Comparison of ENCODE assay signal across 1 cellular context in the genomic region with DNA sequence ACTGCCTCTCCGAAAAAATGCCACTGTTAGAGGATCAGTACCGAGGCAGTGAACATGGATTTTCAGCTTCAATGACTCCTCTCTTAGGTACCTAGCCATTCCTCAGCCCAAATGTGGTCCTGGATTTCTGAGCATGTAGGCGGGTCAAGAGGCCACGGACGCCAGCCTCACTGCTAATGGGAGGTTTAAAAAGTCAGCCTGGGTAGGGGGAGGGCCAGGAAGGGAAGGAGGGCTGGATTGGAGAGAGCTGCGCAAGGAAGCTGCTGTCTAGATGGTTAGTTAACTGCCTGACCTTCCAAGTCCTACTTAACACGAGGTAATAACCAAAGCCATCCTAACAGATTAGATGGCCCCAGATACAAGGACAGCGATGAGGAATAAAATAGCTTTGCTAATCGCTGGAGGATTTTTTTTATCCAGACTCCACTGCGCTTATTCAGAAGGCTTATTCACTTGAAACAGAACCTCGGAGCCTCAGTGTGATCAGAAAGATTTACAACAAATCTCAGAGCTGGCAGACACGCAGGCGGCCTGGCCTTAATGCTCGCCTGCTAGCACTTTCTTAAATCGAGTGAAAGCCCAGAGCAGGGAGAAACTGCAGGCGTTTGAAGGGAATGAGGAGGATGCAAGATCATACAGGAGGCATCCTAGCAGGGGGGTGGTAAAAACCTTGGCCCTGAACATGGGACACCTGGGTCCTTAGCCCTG.
TF ChIP-seq lines count a peak whose summit lies in the region.

No MANE protein-coding gene starts in this region.

TF ChIP-seq in WTC11, 78 proteins besides CTCF, POLR2A, EP300 and RAD21 (continued from another document):
- TF ChIP-seq, protein P1, sequence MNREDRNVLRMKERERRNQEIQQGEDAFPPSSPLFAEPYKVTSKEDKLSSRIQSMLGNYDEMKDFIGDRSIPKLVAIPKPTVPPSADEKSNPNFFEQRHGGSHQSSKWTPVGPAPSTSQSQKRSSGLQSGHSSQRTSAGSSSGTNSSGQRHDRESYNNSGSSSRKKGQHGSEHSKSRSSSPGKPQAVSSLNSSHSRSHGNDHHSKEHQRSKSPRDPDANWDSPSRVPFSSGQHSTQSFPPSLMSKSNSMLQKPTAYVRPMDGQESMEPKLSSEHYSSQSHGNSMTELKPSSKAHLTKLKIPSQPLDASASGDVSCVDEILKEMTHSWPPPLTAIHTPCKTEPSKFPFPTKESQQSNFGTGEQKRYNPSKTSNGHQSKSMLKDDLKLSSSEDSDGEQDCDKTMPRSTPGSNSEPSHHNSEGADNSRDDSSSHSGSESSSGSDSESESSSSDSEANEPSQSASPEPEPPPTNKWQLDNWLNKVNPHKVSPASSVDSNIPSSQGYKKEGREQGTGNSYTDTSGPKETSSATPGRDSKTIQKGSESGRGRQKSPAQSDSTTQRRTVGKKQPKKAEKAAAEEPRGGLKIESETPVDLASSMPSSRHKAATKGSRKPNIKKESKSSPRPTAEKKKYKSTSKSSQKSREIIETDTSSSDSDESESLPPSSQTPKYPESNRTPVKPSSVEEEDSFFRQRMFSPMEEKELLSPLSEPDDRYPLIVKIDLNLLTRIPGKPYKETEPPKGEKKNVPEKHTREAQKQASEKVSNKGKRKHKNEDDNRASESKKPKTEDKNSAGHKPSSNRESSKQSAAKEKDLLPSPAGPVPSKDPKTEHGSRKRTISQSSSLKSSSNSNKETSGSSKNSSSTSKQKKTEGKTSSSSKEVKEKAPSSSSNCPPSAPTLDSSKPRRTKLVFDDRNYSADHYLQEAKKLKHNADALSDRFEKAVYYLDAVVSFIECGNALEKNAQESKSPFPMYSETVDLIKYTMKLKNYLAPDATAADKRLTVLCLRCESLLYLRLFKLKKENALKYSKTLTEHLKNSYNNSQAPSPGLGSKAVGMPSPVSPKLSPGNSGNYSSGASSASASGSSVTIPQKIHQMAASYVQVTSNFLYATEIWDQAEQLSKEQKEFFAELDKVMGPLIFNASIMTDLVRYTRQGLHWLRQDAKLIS (CRISPR knock-in tag; IDR thresholded peaks at IDR 0.05; ENCODE audit: borderline replicate concordance), result no peak
TF ChIP-seq in WTC11: peak in this region for 0.
